In the genomic region with DNA sequence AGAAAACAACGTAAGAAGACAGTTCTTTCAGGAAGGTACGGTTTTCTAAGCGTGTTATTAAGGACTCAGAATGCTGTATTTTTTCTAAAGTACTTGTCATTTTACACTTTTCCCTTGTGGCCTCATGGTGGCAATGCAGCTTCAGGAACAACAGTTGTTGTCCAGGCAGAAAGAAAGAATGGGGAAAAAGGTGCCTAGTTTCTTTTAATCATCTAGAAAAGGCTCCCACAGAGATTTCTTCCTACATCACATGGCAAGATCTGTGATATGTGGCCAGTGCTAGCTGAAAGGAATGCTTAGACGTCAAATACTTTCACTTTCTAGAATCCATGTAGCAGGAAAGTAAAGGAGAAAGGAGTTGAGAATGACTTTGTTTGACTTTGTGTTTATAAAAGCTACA, we compare ENCODE assay signal across 8 cellular contexts. TPM values are rescaled to one million over a fixed set of nuclear protein-coding genes. Genes with fewer than 3 reads are reported as not detected.
DNase-seq lines count a peak whose midpoint lies in the region; ATAC-seq and TF ChIP-seq lines count a peak whose summit lies in the region.

No MANE protein-coding gene starts in this region.

- TF ChIP-seq CTCF in AG10803 (conservative IDR thresholded peaks at IDR 0.05; ENCODE audit: low read length) = peak; percentile 38
- TF ChIP-seq CTCF in chondrocyte (IDR thresholded peaks at IDR 0.05) = peak; percentile 86

- H3K36me3 Mint-ChIP-seq in chondrocyte (ENCODE audit: low read depth) = peaks cover 7% of the 10 kb centered on the region

- H3K27me3 Mint-ChIP-seq in chondrocyte (ENCODE audit: low read depth) = no peaks in the 10 kb centered on the region

- peaks cover 19% of the 10 kb centered on the region for H3K9me3 Mint-ChIP-seq in chondrocyte (ENCODE audit: low read depth)

- ATAC-seq in GM21786 (IDR thresholded peaks at IDR 0.05; ENCODE audit: unreplicated experiment) (peak; percentile 82), GM19023 (IDR thresholded peaks at IDR 0.05; ENCODE audit: unreplicated experiment) (no peak)

- H3K4me3 ChIP-seq in AG10803 (ENCODE audit: low read length) = no peak overlapping the region

- H3K4me3 Mint-ChIP-seq in chondrocyte (ENCODE audit: unreplicated experiment) = peak overlapping the region; percentile 46

- H3K27ac Mint-ChIP-seq in chondrocyte (ENCODE audit: unreplicated experiment) = no peak overlapping the region

- DNase-seq in AG10803 (ENCODE audit: low read depth) (peak; percentile 10), NCI-H82 (lab: John Stamatoyannopoulos, UW) (peak; percentile 62), chondrocyte (ENCODE audit: low spot score) (no peak), myocyte (ENCODE audit: low read depth) (peak; percentile 84)
- no peak for DNase-seq in activated CD4-positive, alpha-beta T cell treated with anti-CD3 and anti-CD28 coated beads, Interleukin-2, amount 50 U/mL, for 48 hours
- no peak for DNase-seq in activated CD4-positive, alpha-beta T cell treated with anti-CD3 and anti-CD28 coated beads for 4 hours

- H3K4me1 Mint-ChIP-seq in chondrocyte (ENCODE audit: low read depth) = peaks cover 9% of the 10 kb centered on the region

RNA-seq across cellular contexts. Expression of a gene that starts 49.0 kb away (rescaled TPM):
- total RNA-seq in chondrocyte (4.1 to 5.0 TPM (median 4.2 TPM) in 3 replicates), myocyte (5.7 and 6.2 TPM in 2 replicates)
- 2.5 TPM for polyA plus RNA-seq in myocyte (2012)

Comparison
In these comparisons a context has a peak if more than half of its experiments do, and no peak if none do; other contexts are left out.
1. DNase-seq: peak in AG10803 (single experiment), NCI-H82 (single experiment) and myocyte (single experiment); none in chondrocyte (single experiment), activated CD4-positive, alpha-beta T cell treated with anti-CD3 and anti-CD28 coated beads, Interleukin-2, amount 50 U/mL, for 48 hours (0 of 2) and activated CD4-positive, alpha-beta T cell treated with anti-CD3 and anti-CD28 coated beads for 4 hours (0 of 2).